Comparison of ENCODE assay signal across 15 cellular contexts in genomic region chr10:100731603-100732596, GRCh38. TPM values are rescaled to one million over a fixed set of nuclear protein-coding genes. Genes with fewer than 3 reads are reported as not detected.
DNase-seq lines count a peak whose midpoint lies in the region; ATAC-seq and TF ChIP-seq lines count a peak whose summit lies in the region.
"Had no signal": no experiment of that assay in that cellular context is flagged by ENCODE, and none has a peak within 500 bp of the region (broad histone marks: within the 10 kb centered on the region; RNA-seq: fewer than 3 reads in every experiment).

No MANE protein-coding gene starts in this region.

- H3K9me3 Mint-ChIP-seq in T-helper 1 cell treated with Interleukin-12 subunit alpha and Interleukin-12 subunit beta and Interleukin-4 antibody, amounts not matched to agents 30 μg/mL and 1 μg/mL, for 36 hours = no peaks in the 10 kb centered on the region
- no peaks in the 10 kb centered on the region for H3K9me3 Mint-ChIP-seq in endothelial cell (ENCODE audit: unreplicated experiment)

- TF ChIP-seq CTCF in endothelial cell (IDR thresholded peaks at IDR 0.05; ENCODE audit: unreplicated experiment) = no peak

- DNase-seq in T-helper 1 cell (no peak), endothelial cell (ENCODE audit: low spot score) (no peak), renal cortical epithelial cell (ENCODE audit: low read depth) (peak; percentile 80), DMS114 treated with DMSO at 0.1 percent for 48 hours (lab: John Stamatoyannopoulos, UW; ENCODE audit: unreplicated experiment) (no peak)
- no peak for DNase-seq in activated CD8-positive, alpha-beta memory T cell treated with anti-CD3 and anti-CD28 coated beads, Interleukin-2, amount 50 U/mL, for 4 hours
- DNase-seq: activated naive CD4-positive, alpha-beta T cell treated with Interleukin-2 at 50 U/mL for 16 hours; NCI-H1092; NCI-H524; SHP77 treated with DMSO at 0.1 percent for 48 hours had no signal

- no peak overlapping the region for H3K27ac Mint-ChIP-seq in T-helper 1 cell treated with Interleukin-12 subunit alpha and Interleukin-12 subunit beta and Interleukin-4 antibody, amounts not matched to agents 30 μg/mL and 1 μg/mL, for 36 hours
- peak overlapping the region; percentile 2 for H3K27ac Mint-ChIP-seq in endothelial cell (ENCODE audit: unreplicated experiment)

- H3K4me3 Mint-ChIP-seq in T-helper 1 cell treated with Interleukin-12 subunit alpha and Interleukin-12 subunit beta and Interleukin-4 antibody, amounts not matched to agents 30 μg/mL and 1 μg/mL, for 36 hours = peak overlapping the region; percentile 2
- H3K4me3 Mint-ChIP-seq in endothelial cell (ENCODE audit: unreplicated experiment) = peak overlapping the region; percentile 43

- H3K27me3 Mint-ChIP-seq in T-helper 1 cell treated with Interleukin-12 subunit alpha and Interleukin-12 subunit beta and Interleukin-4 antibody, amounts not matched to agents 30 μg/mL and 1 μg/mL, for 36 hours (ENCODE audit: low read depth) = peaks cover 95% of the 10 kb centered on the region
- peaks cover 33% of the 10 kb centered on the region for H3K27me3 Mint-ChIP-seq in endothelial cell (ENCODE audit: unreplicated experiment)

- H3K4me1 Mint-ChIP-seq in T-helper 1 cell treated with Interleukin-12 subunit alpha and Interleukin-12 subunit beta and Interleukin-4 antibody, amounts not matched to agents 30 μg/mL and 1 μg/mL, for 36 hours (ENCODE audit: low read depth) = peaks cover 17% of the 10 kb centered on the region
- peaks cover 59% of the 10 kb centered on the region for H3K4me1 Mint-ChIP-seq in endothelial cell (ENCODE audit: unreplicated experiment)

- H3K36me3 Mint-ChIP-seq in T-helper 1 cell treated with Interleukin-12 subunit alpha and Interleukin-12 subunit beta and Interleukin-4 antibody, amounts not matched to agents 30 μg/mL and 1 μg/mL, for 36 hours (ENCODE audit: low read depth) = peaks cover 3% of the 10 kb centered on the region
- H3K36me3 Mint-ChIP-seq in endothelial cell (ENCODE audit: low read depth, unreplicated experiment) = no peaks in the 10 kb centered on the region

- ATAC-seq in HG03159 (IDR thresholded peaks at IDR 0.05; ENCODE audit: unreplicated experiment) (peak; percentile 16), HG03025 (IDR thresholded peaks at IDR 0.05; ENCODE audit: low FRiP score, unreplicated experiment) (no peak)

RNA-seq across cellular contexts. Expression of gene PAX2, which starts 13.5 kb away (rescaled TPM):
- total RNA-seq in endothelial cell (ENCODE audit: unreplicated experiment) = 17.4 TPM
- total RNA-seq in renal cortical epithelial cell = 2.1 and 71.3 TPM in 2 replicates
- total RNA-seq: A673, Daoy, fibroblast of villous mesenchyme had no signal
